13 cellular contexts compared by ENCODE assay signal in the genomic region with DNA sequence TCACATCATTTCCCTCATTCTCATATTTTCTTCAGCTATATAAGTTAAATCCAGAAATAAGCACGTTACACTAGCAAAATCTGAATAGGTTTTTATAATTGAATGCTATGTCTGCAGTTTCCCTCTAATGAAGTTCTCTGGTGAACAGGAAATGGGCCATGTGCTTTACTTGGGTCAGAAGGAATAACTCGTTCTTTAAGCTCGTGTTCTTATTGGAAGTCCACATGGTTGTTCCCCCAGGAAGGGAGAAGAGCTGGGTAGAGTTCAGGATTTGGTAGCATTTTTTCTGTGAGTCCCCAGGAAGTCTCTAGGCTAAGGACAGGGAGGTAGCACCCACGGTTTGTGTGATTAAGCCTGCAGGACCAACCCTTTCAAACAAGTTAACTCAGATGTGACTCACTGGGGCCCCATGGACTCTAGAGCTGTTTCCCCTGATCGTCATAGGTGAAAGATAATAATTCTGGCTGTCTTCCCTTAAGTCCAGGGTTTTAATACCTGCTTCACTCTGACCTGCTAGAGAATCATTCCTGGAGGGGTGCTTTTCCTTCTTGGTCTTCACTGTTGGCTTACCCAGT. TPM values are rescaled to one million over a fixed set of nuclear protein-coding genes. Genes with fewer than 3 reads are reported as not detected.
A peak's percentile ranks its signal among the peaks of the same experiment; 100 is the strongest.
DNase-seq lines count a peak whose midpoint lies in the region; FAIRE-seq and TF ChIP-seq lines count a peak whose summit lies in the region.
"Had no signal": no experiment of that assay in that cellular context is flagged by ENCODE, and none has a peak within 500 bp of the region (broad histone marks: within the 10 kb centered on the region; RNA-seq: fewer than 3 reads in every experiment).

No MANE protein-coding gene starts in this region.

- 70% methylated on average over 5 of the region's 5 CpGs for WGBS in hepatocyte (ENCODE audit: low lambda C conversion rate, missing lambda C conversion rate)
- 76 to 87% methylated on average over 5 of the region's 5 CpGs for WGBS in tibial nerve, 2 donors
- 83 to 90% (median 90%) methylated on average over 5 of the region's 5 CpGs for WGBS in ovary, 3 donors

- peak overlapping the region; percentile 52 for H3K4me2 ChIP-seq in hepatocyte

- peaks cover 22% of the 10 kb centered on the region for H3K4me1 ChIP-seq in hepatocyte (ENCODE audit: insufficient read depth)
- peaks cover 0 to 96% (median 72%) of the 10 kb centered on the region in 4 donors for H3K4me1 ChIP-seq in tibial nerve
- H3K4me1 ChIP-seq in ovary (ENCODE audit: insufficient read depth), result no peaks in the 10 kb centered on the region
- H3K4me1 ChIP-seq in kidney (ENCODE audit: control insufficient read depth in 1 of 2, insufficient read depth in 1 of 2, low read depth in 1 of 2, low read length in 2 of 2), result peaks cover 3 to 7% of the 10 kb centered on the region in 2 donors

- H3K27ac Mint-ChIP-seq in activated naive CD8-positive, alpha-beta T cell treated with anti-CD3 and anti-CD28 coated beads for 36 hours, result peak overlapping the region; percentile 49
- H3K27ac Mint-ChIP-seq: stimulated activated memory B cell treated with anti-CD40 and anti-IgM and Interleukin-4, amounts not matched to agents 10 μg/mL and 1 μg/mL and 100 μg/mL, for 72 hours had no signal

- H3K9ac ChIP-seq in kidney (ENCODE audit: low read length in 2 of 2), result no peak overlapping the region

- TF ChIP-seq EP300 in tibial nerve (IDR thresholded peaks at IDR 0.05) (no peak), ovary (IDR thresholded peaks at IDR 0.05) (no peak)

- no peaks in the 10 kb centered on the region for H3K27me3 ChIP-seq in hepatocyte
- H3K27me3 ChIP-seq in tibial nerve, result no peaks in the 10 kb centered on the region
- H3K27me3 ChIP-seq in ovary, result no peaks in the 10 kb centered on the region

- H3K36me3 ChIP-seq in hepatocyte (replicated peaks; ENCODE audit: insufficient read depth, low read depth) (no peaks in the 10 kb centered on the region), tibial nerve (no peaks in the 10 kb centered on the region), ovary (no peaks in the 10 kb centered on the region), kidney (ENCODE audit: control insufficient read depth in 1 of 2, insufficient read depth in 2 of 2, low read length in 2 of 2) (peaks cover 1 to 6% of the 10 kb centered on the region in 2 donors)

- TF ChIP-seq CTCF in hepatocyte (IDR thresholded peaks at IDR 0.05; ENCODE audit: poor library complexity), result no peak
- TF ChIP-seq CTCF in tibial nerve (IDR thresholded peaks at IDR 0.05), result no peak
- no peak for TF ChIP-seq CTCF in ovary (IDR thresholded peaks at IDR 0.05)
- no peak for TF ChIP-seq CTCF in kidney (IDR thresholded peaks at IDR 0.05; ENCODE audit: borderline replicate concordance, extremely low read depth, insufficient read depth)

- peak; percentile 85 for DNase-seq in HT1080 (ENCODE audit: low read depth)
- no peak for DNase-seq in activated naive CD8-positive, alpha-beta T cell treated with anti-CD3 and anti-CD28 coated beads for 36 hours
- DNase-seq in hepatocyte (ENCODE audit: low spot score), result peak; percentile 79
- no peak for DNase-seq in tibial nerve (ENCODE audit: low spot score in 2 of 2)
- no peak for DNase-seq in activated CD8-positive, alpha-beta memory T cell treated with anti-CD3 and anti-CD28 coated beads, Interleukin-2, amount 50 U/mL, for 4 hours
- no peak for DNase-seq in ovary
- DNase-seq in kidney, result no peak
- DNase-seq: activated naive CD4-positive, alpha-beta T cell treated with Interleukin-2 at 50 U/mL for 16 hours; GDM1; KG1; NCI-H748 treated with DMSO at 0.1 percent for 48 hours had no signal

- H4K20me1 ChIP-seq in hepatocyte (ENCODE audit: insufficient read depth, poor library complexity, severe bottlenecking), result no peaks in the 10 kb centered on the region

- H3K9me3 Mint-ChIP-seq in activated naive CD8-positive, alpha-beta T cell treated with anti-CD3 and anti-CD28 coated beads for 36 hours, result no peaks in the 10 kb centered on the region
- H3K9me3 Mint-ChIP-seq: stimulated activated memory B cell treated with anti-CD40 and anti-IgM and Interleukin-4, amounts not matched to agents 10 μg/mL and 1 μg/mL and 100 μg/mL, for 72 hours had no signal

- peaks cover 38% of the 10 kb centered on the region for H3K4me1 Mint-ChIP-seq in activated naive CD8-positive, alpha-beta T cell treated with anti-CD3 and anti-CD28 coated beads for 36 hours

- H3K27ac ChIP-seq in hepatocyte, result peak overlapping the region; percentile 97
- peak overlapping the region; percentile 28 to 98 (median 82) for H3K27ac ChIP-seq in tibial nerve
- no peak overlapping the region for H3K27ac ChIP-seq in ovary
- no peak overlapping the region for H3K27ac ChIP-seq in kidney (ENCODE audit: low read depth in 2 of 2, low read length in 2 of 2)

- H3K4me3 Mint-ChIP-seq in activated naive CD8-positive, alpha-beta T cell treated with anti-CD3 and anti-CD28 coated beads for 36 hours, result no peak overlapping the region
- H3K4me3 Mint-ChIP-seq: stimulated activated memory B cell treated with anti-CD40 and anti-IgM and Interleukin-4, amounts not matched to agents 10 μg/mL and 1 μg/mL and 100 μg/mL, for 72 hours had no signal

- H3K79me2 ChIP-seq in hepatocyte, result peaks cover 73% of the 10 kb centered on the region

- no peaks in the 10 kb centered on the region for H3K27me3 Mint-ChIP-seq in activated naive CD8-positive, alpha-beta T cell treated with anti-CD3 and anti-CD28 coated beads for 36 hours
- H3K27me3 Mint-ChIP-seq: stimulated activated memory B cell treated with anti-CD40 and anti-IgM and Interleukin-4, amounts not matched to agents 10 μg/mL and 1 μg/mL and 100 μg/mL, for 72 hours had no signal

- no peak for FAIRE-seq in kidney (lab: Jason Lieb, UNC)

- H3K36me3 Mint-ChIP-seq in activated naive CD8-positive, alpha-beta T cell treated with anti-CD3 and anti-CD28 coated beads for 36 hours, result peaks cover 14% of the 10 kb centered on the region

- H2AFZ ChIP-seq in hepatocyte, result no peak overlapping the region

- intact Hi-C loops in ovary (cut with DNase I) (loop anchor here in 2 of 4 donors (5.0 kb wide), 1 partner anchor 64 kb away; no protein-coding TSS in a partner anchor), kidney (cut with DNase I) (loop anchor here (10.0 kb wide), 1 partner anchor 51 kb away; no protein-coding TSS in a partner anchor)

- no peaks in the 10 kb centered on the region for H3K9me3 ChIP-seq in hepatocyte (ENCODE audit: low read depth)
- H3K9me3 ChIP-seq in tibial nerve, result no peaks in the 10 kb centered on the region
- H3K9me3 ChIP-seq in ovary, result no peaks in the 10 kb centered on the region
- H3K9me3 ChIP-seq in kidney (ENCODE audit: control insufficient read depth in 1 of 2, low read length in 2 of 2), result no peaks in the 10 kb centered on the region

- TF ChIP-seq POLR2A in tibial nerve (IDR thresholded peaks at IDR 0.05), result no peak
- TF ChIP-seq POLR2A in ovary (IDR thresholded peaks at IDR 0.05), result no peak

- H3K4me3 ChIP-seq in hepatocyte, result no peak overlapping the region
- no peak overlapping the region for H3K4me3 ChIP-seq in tibial nerve
- H3K4me3 ChIP-seq in ovary, result no peak overlapping the region
- no peak overlapping the region for H3K4me3 ChIP-seq in kidney (ENCODE audit: low read length in 2 of 2)

- H3K9me2 ChIP-seq in hepatocyte (replicated peaks; ENCODE audit: insufficient read depth), result no peaks in the 10 kb centered on the region

RNA-seq across cellular contexts. Expression of a gene that starts 16.4 kb away (rescaled TPM):
- 60.8 and 65.4 TPM in 2 replicates for total RNA-seq in HT1080 (2014; rRNA removed; shearing (Covaris generic))
- polyA plus RNA-seq in HT1080 (2015; cell fraction: cytosol; rRNA removed), result 44.2 and 47.1 TPM in 2 replicates
- polyA plus RNA-seq in HT1080 (2015; cell fraction: nucleus; rRNA removed), result 122 and 138 TPM in 2 replicates
- total RNA-seq in activated naive CD8-positive, alpha-beta T cell treated with anti-CD3 and anti-CD28 coated beads for 36 hours, result 100 to 1,000 TPM in 1 of 2 experiments, 10 to 100 TPM in 1; 93.4 to 101 TPM
- 59.3 and 67.5 TPM in 2 replicates for total RNA-seq in hepatocyte
- 89.9 and 110 TPM in 2 replicates for polyA plus RNA-seq in hepatocyte
- total RNA-seq in tibial nerve, result 100 to 1,000 TPM in 2 of 4 donors, 10 to 100 TPM in 2; 63.9 to 119 (median 95.3) TPM
- total RNA-seq in ovary, result 10 to 100 TPM; 54.8 to 85.0 (median 74.7) TPM
- polyA plus RNA-seq in ovary, result 10 to 100 TPM; 83.2 to 89.1 TPM
- total RNA-seq in kidney, result 95.1 TPM
- 62.9 TPM for polyA plus RNA-seq in kidney (ENCODE audit: insufficient read depth, low read depth, low replicate concordance)

RNA-seq across cellular contexts. Expression of a gene that starts 16.6 kb away (rescaled TPM):
- 19.6 and 23.4 TPM in 2 replicates for total RNA-seq in HT1080 (2014; rRNA removed; shearing (Covaris generic))
- 12.8 and 13.3 TPM in 2 replicates for polyA plus RNA-seq in HT1080 (2015; cell fraction: cytosol; rRNA removed)
- 104 and 130 TPM in 2 replicates for polyA plus RNA-seq in HT1080 (2015; cell fraction: nucleus; rRNA removed)
- 10 to 100 TPM; 31.4 to 32.6 TPM for total RNA-seq in activated naive CD8-positive, alpha-beta T cell treated with anti-CD3 and anti-CD28 coated beads for 36 hours
- total RNA-seq in hepatocyte (11.8 and 23.1 TPM in 2 replicates), tibial nerve (10 to 100 TPM; 23.2 to 51.9 (median 34.7) TPM), ovary (10 to 100 TPM; 13.8 to 32.8 (median 24.8) TPM), kidney (51.6 TPM)
- polyA plus RNA-seq in hepatocyte (44.4 and 79.6 TPM in 2 replicates), ovary (10 to 100 TPM; 15.7 to 19.4 TPM), kidney (ENCODE audit: insufficient read depth, low read depth, low replicate concordance) (40.0 TPM)

RNA-seq across cellular contexts. Expression of a gene that starts 37.7 kb away (rescaled TPM):
- 1.1 and 1.4 TPM in 2 replicates for total RNA-seq in HT1080 (2014; rRNA removed; shearing (Covaris generic))
- polyA plus RNA-seq in HT1080 (2015; cell fraction: cytosol; rRNA removed), result 6.7 and 9.0 TPM in 2 replicates
- polyA plus RNA-seq in HT1080 (2015; cell fraction: nucleus; rRNA removed), result 25.6 and 26.7 TPM in 2 replicates
- total RNA-seq in activated naive CD8-positive, alpha-beta T cell treated with anti-CD3 and anti-CD28 coated beads for 36 hours, result 1 to 10 TPM in 1 of 2 experiments, under 1 TPM in 1; 0.64 to 1.4 TPM
- 11.5 and 15.7 TPM in 2 replicates for total RNA-seq in hepatocyte
- polyA plus RNA-seq in hepatocyte, result 19.4 and 23.5 TPM in 2 replicates
- 100 to 1,000 TPM; 211 to 335 (median 233) TPM for total RNA-seq in tibial nerve
- total RNA-seq in ovary, result 10 to 100 TPM in 5 of 7 donors, 1 to 10 TPM in 2; 6.3 to 55.6 (median 22.5) TPM
- polyA plus RNA-seq in ovary, result 1 to 10 TPM; 3.3 to 6.0 TPM
- total RNA-seq in kidney, result 149 TPM
- polyA plus RNA-seq in kidney (ENCODE audit: insufficient read depth, low read depth, low replicate concordance), result 15.7 TPM

RNA-seq across cellular contexts. Expression of a gene that starts 50.3 kb away (rescaled TPM):
- total RNA-seq in HT1080 (2014; rRNA removed; shearing (Covaris generic)), result not detected in 2 replicates
- not detected in 2 replicates for polyA plus RNA-seq in HT1080 (2015; cell fraction: cytosol; rRNA removed)
- 0.15 TPM in 1 of 2 replicates, not detected in the other for polyA plus RNA-seq in HT1080 (2015; cell fraction: nucleus; rRNA removed)
- total RNA-seq in activated naive CD8-positive, alpha-beta T cell treated with anti-CD3 and anti-CD28 coated beads for 36 hours, result under 1 TPM; 0.14 to 0.16 TPM
- total RNA-seq in hepatocyte, result 4.1 and 4.5 TPM in 2 replicates
- 6.8 and 7.7 TPM in 2 replicates for polyA plus RNA-seq in hepatocyte
- 10 to 100 TPM; 17.3 to 41.1 (median 25.0) TPM for total RNA-seq in tibial nerve
- 1 to 10 TPM in 5 of 7 donors, under 1 TPM in 2; 0.51 to 7.9 (median 1.7) TPM for total RNA-seq in ovary
- under 1 TPM; 0.52 to 0.64 TPM for polyA plus RNA-seq in ovary
- total RNA-seq in kidney, result 8.0 TPM
- polyA plus RNA-seq in kidney (ENCODE audit: insufficient read depth, low read depth, low replicate concordance), result 63.0 TPM
- total RNA-seq: lung microvascular endothelial cell had no signal

Comparison
In these comparisons a context has a peak if more than half of its experiments do, and no peak if none do; other contexts are left out.
1. DNase-seq: peak in HT1080 (single experiment) and hepatocyte (single experiment); none in activated naive CD8-positive, alpha-beta T cell treated with anti-CD3 and anti-CD28 coated beads for 36 hours (single experiment), tibial nerve (0 of 2), activated CD8-positive, alpha-beta memory T cell treated with anti-CD3 and anti-CD28 coated beads, Interleukin-2, amount 50 U/mL, for 4 hours (single experiment), ovary (0 of 5) and kidney (single experiment).
2. H3K27ac ChIP-seq: peak in hepatocyte (single experiment) and tibial nerve (4 of 4); none in ovary (0 of 2) and kidney (0 of 2).